Comparison of ENCODE assay signal across 19 cellular contexts in the genomic region with DNA sequence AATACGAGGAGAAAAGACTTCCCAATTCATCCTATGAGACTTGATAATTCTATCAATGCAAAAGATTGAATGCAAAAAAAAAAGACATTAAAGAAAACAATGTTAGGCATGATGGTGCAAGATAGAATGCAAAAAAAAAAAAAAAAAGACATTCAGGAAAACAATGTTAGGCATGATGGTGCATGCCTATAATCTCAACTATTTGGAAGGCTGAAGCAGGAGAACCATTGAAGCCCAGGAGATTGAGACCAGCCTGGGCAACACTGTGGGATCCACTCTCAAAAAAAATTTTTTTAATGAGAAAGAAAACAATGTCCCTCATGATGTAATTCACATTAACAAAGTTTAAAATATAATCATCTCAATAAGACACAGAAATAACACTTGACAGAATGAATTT.
DNase-seq lines count a peak whose midpoint lies in the region; ATAC-seq, FAIRE-seq and TF ChIP-seq lines count a peak whose summit lies in the region.
"Had no signal": no experiment of that assay in that cellular context is flagged by ENCODE, and none has a peak within 500 bp of the region (broad histone marks: within the 10 kb centered on the region; RNA-seq: fewer than 3 reads in every experiment).

No MANE protein-coding gene starts in this region.

- no peak for FAIRE-seq in astrocyte (lab: Jason Lieb, UNC)
- FAIRE-seq: A204.1, D721Med, GM12892, GM18507 had no signal

- H3K27ac ChIP-seq in astrocyte (ENCODE audit: low read depth, low read length) (no peak overlapping the region), epithelial cell of prostate (peak overlapping the region; percentile 38), osteoblast (ENCODE audit: low read depth, low read length) (no peak overlapping the region), colonic mucosa (no peak overlapping the region)
- H3K27ac ChIP-seq: C4-2B had no signal

- ATAC-seq in HG03342 (IDR thresholded peaks at IDR 0.05; ENCODE audit: unreplicated experiment) = no peak
- no peak for ATAC-seq in T-helper 17 cell

- H3K27me3 Mint-ChIP-seq in astrocyte (ENCODE audit: low read depth, unreplicated experiment) (no peaks in the 10 kb centered on the region), T-helper 17 cell (no peaks in the 10 kb centered on the region)
- H3K27me3 Mint-ChIP-seq: CD4-positive, alpha-beta T cell had no signal

- H4K20me1 ChIP-seq in astrocyte (ENCODE audit: insufficient read depth, low read length) (peaks cover 18% of the 10 kb centered on the region), osteoblast (ENCODE audit: insufficient read depth, low read length) (peaks cover 3% of the 10 kb centered on the region)

- H2AFZ ChIP-seq in astrocyte (ENCODE audit: low read depth, low read length) (no peak overlapping the region), osteoblast (ENCODE audit: low read length) (no peak overlapping the region)

- peaks cover 3% of the 10 kb centered on the region for H3K36me3 ChIP-seq in astrocyte (ENCODE audit: insufficient read depth, low read length)
- peaks cover 6% of the 10 kb centered on the region for H3K36me3 ChIP-seq in osteoblast (ENCODE audit: insufficient read depth, low read length)
- H3K36me3 ChIP-seq in colonic mucosa = no peaks in the 10 kb centered on the region

- H3K27me3 ChIP-seq in astrocyte (ENCODE audit: insufficient read depth, low read length) (no peaks in the 10 kb centered on the region), osteoblast (ENCODE audit: insufficient read depth, low read length) (no peaks in the 10 kb centered on the region), colonic mucosa (no peaks in the 10 kb centered on the region)

- no peaks in the 10 kb centered on the region for H3K9me3 ChIP-seq in astrocyte (ENCODE audit: insufficient read depth, low read depth, low read length)
- H3K9me3 ChIP-seq in osteoblast (ENCODE audit: low read depth, low read length) = no peaks in the 10 kb centered on the region
- H3K9me3 ChIP-seq in colonic mucosa = no peaks in the 10 kb centered on the region
- H3K9me3 ChIP-seq in T-helper 17 cell (ENCODE audit: control insufficient read depth, low read length, poor library complexity, severe bottlenecking) = no peaks in the 10 kb centered on the region
- H3K9me3 ChIP-seq: Caco-2 had no signal

- H3K4me3 Mint-ChIP-seq in astrocyte (ENCODE audit: unreplicated experiment) (no peak overlapping the region), T-helper 17 cell (no peak overlapping the region)
- H3K4me3 Mint-ChIP-seq: CD4-positive, alpha-beta T cell; H9 had no signal

- peak overlapping the region; percentile 27 for H3K27ac Mint-ChIP-seq in astrocyte (ENCODE audit: unreplicated experiment)
- no peak overlapping the region for H3K27ac Mint-ChIP-seq in T-helper 17 cell
- H3K27ac Mint-ChIP-seq: CD4-positive, alpha-beta T cell; H9 had no signal

- no peak for TF ChIP-seq CTCF in astrocyte (IDR thresholded peaks at IDR 0.05; ENCODE audit: insufficient read depth, low read depth, low read length)
- no peak for TF ChIP-seq CTCF in osteoblast (IDR thresholded peaks at IDR 0.05; ENCODE audit: extremely low read depth, low read depth, low read length)
- no peak for TF ChIP-seq CTCF in colonic mucosa (IDR thresholded peaks at IDR 0.05)

- H3K9ac ChIP-seq in astrocyte (ENCODE audit: low read length) (no peak overlapping the region), colonic mucosa (ENCODE audit: low read depth in 2 of 2, low read length in 2 of 2) (no peak overlapping the region)

- intact Hi-C loops in colonic mucosa (cut with DNase I) = no loop called here

- H3K4me1 Mint-ChIP-seq in astrocyte (ENCODE audit: low read depth, unreplicated experiment) = peaks cover 10% of the 10 kb centered on the region
- H3K4me1 Mint-ChIP-seq in T-helper 17 cell = peaks cover 17% of the 10 kb centered on the region

- H3K79me2 ChIP-seq in astrocyte (ENCODE audit: insufficient read depth, low read length) (peaks cover 20% of the 10 kb centered on the region), osteoblast (ENCODE audit: insufficient read depth, low read length) (peaks cover 57% of the 10 kb centered on the region)

- H3K36me3 Mint-ChIP-seq in astrocyte (ENCODE audit: low read depth, unreplicated experiment) (peaks cover 7% of the 10 kb centered on the region), T-helper 17 cell (ENCODE audit: low read depth) (peaks cover 7% of the 10 kb centered on the region)

- H3K4me1 ChIP-seq in astrocyte (ENCODE audit: insufficient read depth, low read length) (no peaks in the 10 kb centered on the region), osteoblast (ENCODE audit: insufficient read depth, low read length) (peaks cover under 1% of the 10 kb centered on the region), colonic mucosa (no peaks in the 10 kb centered on the region)
- H3K4me1 ChIP-seq: Caco-2 had no signal

- DNase-seq in EH (ENCODE audit: low read depth) (peak; percentile 33), astrocyte (ENCODE audit: low read depth) (no peak), epithelial cell of prostate (ENCODE audit: low read depth, low spot score) (no peak), osteoblast (ENCODE audit: insufficient read length, low spot score, missing footprints) (peak; percentile 46), colonic mucosa (no peak), T-helper 17 cell (no peak)
- DNase-seq: ACHN; AML-193; Caco-2; CD4-positive, alpha-beta T cell; GDM1; GOT3; H9 had no signal

- no peak overlapping the region for H3K4me3 ChIP-seq in astrocyte (ENCODE audit: insufficient read depth, low read depth, low read length)
- no peak overlapping the region for H3K4me3 ChIP-seq in osteoblast (ENCODE audit: insufficient read depth, low read length)
- no peak overlapping the region for H3K4me3 ChIP-seq in colonic mucosa

- H3K4me2 ChIP-seq in astrocyte (ENCODE audit: low read length) (no peak overlapping the region), osteoblast (ENCODE audit: insufficient read depth, low read length) (no peak overlapping the region)

- peaks cover 2% of the 10 kb centered on the region for H3K9me3 Mint-ChIP-seq in astrocyte (ENCODE audit: unreplicated experiment)

Comparison
In these comparisons a context has a peak if more than half of its experiments do, and no peak if none do; other contexts are left out.
1. DNase-seq: peak in EH (single experiment) and osteoblast (single experiment); none in astrocyte (single experiment), epithelial cell of prostate (single experiment), colonic mucosa (single experiment) and T-helper 17 cell (0 of 3).